ENCODE assay signal across 33 cellular contexts in genomic region chr7:156940421-156941122, GRCh38.
"Had no signal": no experiment of that assay in that cellular context is flagged by ENCODE, and none has a peak within 500 bp of the region (broad histone marks: within the 10 kb centered on the region; RNA-seq: fewer than 3 reads in every experiment).

No MANE protein-coding gene starts in this region.

- H3K27ac Mint-ChIP-seq: naive thymus-derived CD4-positive, alpha-beta T cell; natural killer cell; nephron; neural progenitor cell; progenitor cell of endocrine pancreas; stimulated activated memory B cell treated with anti-CD40 and anti-IgM and Interleukin-4, amounts not matched to agents 10 μg/mL and 1 μg/mL and 100 μg/mL, for 72 hours had no signal

- ATAC-seq: naive thymus-derived CD4-positive, alpha-beta T cell; natural killer cell; psoas muscle; right cardiac atrium; sciatic nerve; stimulated activated memory B cell treated with anti-CD40 and anti-IgM and Interleukin-4, amounts not matched to agents 10 μg/mL and 1 μg/mL and 100 μg/mL, for 72 hours; stimulated activated naive CD8-positive, alpha-beta T cell treated with anti-CD3 and anti-CD28 coated beads, Interleukin-15, amount 100 ng/mL, for 72 hours; stimulated activated naive CD8-positive, alpha-beta T cell treated with anti-CD3 and anti-CD28 coated beads, Interleukin-15, Interleukin-2, amounts not matched to agents 100 U/mL and 50 U/mL, for 24 hours had no signal

- H3K4me1 Mint-ChIP-seq: natural killer cell, nephron had no signal

- H3K79me2 ChIP-seq: parathyroid adenoma had no signal

- H3K27ac ChIP-seq: neural progenitor cell, neutrophil, ovary, parathyroid adenoma, psoas muscle, skin epidermis, spleen, thoracic aorta, thyroid gland, tibial nerve, upper lobe of left lung, vagina had no signal

- DNase-seq: naive thymus-derived CD4-positive, alpha-beta T cell; natural killer cell; nucleus accumbens; ovary; posterior cingulate gyrus; psoas muscle; spleen; stimulated activated CD4-positive, alpha-beta T cell treated with anti-CD3 and anti-CD28 coated beads, Interleukin-12 subunit alpha, Interleukin-12 subunit beta, amount 100 ng/mL, for 4 hours; stimulated activated CD4-positive, alpha-beta T cell treated with anti-CD3 and anti-CD28 coated beads, Interleukin-1b, Interleukin-23, amount 100 ng/mL, for 48 hours; stimulated activated CD4-positive, alpha-beta T cell treated with anti-CD3 and anti-CD28 coated beads, Interleukin-4, amount 100 ng/mL, for 1 hour; stimulated activated CD4-positive, alpha-beta T cell treated with anti-CD3 and anti-CD28 coated beads, Interleukin-4, amount 100 ng/mL, for 4 hours; stimulated activated CD8-positive, alpha-beta memory T cell treated with anti-CD3 and anti-CD28 coated beads, Interleukin-4, amount 100 ng/mL, for 48 hours; stimulated activated naive CD4-positive, alpha-beta T cell; stimulated activated naive CD8-positive, alpha-beta T cell treated with anti-CD3 and anti-CD28 coated beads, Interleukin-15, amount 100 ng/mL, for 72 hours; stimulated activated naive CD8-positive, alpha-beta T cell treated with anti-CD3 and anti-CD28 coated beads, Interleukin-15, Interleukin-2, amounts not matched to agents 100 U/mL and 50 U/mL, for 24 hours; substantia nigra; thyroid gland; trophoblast cell had no signal

- H2AFZ ChIP-seq: neural progenitor cell, parathyroid adenoma had no signal

- H3K4me1 ChIP-seq: neural progenitor cell, psoas muscle, thyroid gland, tibial nerve, upper lobe of left lung, vagina had no signal

- H3K4me3 ChIP-seq: neural progenitor cell, ovary, psoas muscle, skin epidermis, smooth muscle cell, spleen, thoracic aorta, thyroid gland, tibial nerve, upper lobe of left lung, vagina had no signal

- H3K27me3 ChIP-seq: neural progenitor cell, ovary, thyroid gland, vagina had no signal

- H3K9ac ChIP-seq: neural progenitor cell, parathyroid adenoma had no signal

- H3K4me3 Mint-ChIP-seq: naive thymus-derived CD4-positive, alpha-beta T cell; natural killer cell; stimulated activated memory B cell treated with anti-CD40 and anti-IgM and Interleukin-4, amounts not matched to agents 10 μg/mL and 1 μg/mL and 100 μg/mL, for 72 hours had no signal

- H3K9me3 ChIP-seq: neutrophil, ovary, psoas muscle, spleen, thoracic aorta, thyroid gland, tibial nerve, upper lobe of left lung, vagina had no signal

- FAIRE-seq: urothelium cell line had no signal

- H3K36me3 ChIP-seq: neural progenitor cell, neutrophil, ovary, spleen, thoracic aorta, thyroid gland, tibial nerve, upper lobe of left lung, vagina had no signal

- H3K4me2 ChIP-seq: neural progenitor cell, smooth muscle cell had no signal

- H3K36me3 Mint-ChIP-seq: natural killer cell, neural progenitor cell had no signal
